ENCODE assay signal across 30 cellular contexts in the genomic region with DNA sequence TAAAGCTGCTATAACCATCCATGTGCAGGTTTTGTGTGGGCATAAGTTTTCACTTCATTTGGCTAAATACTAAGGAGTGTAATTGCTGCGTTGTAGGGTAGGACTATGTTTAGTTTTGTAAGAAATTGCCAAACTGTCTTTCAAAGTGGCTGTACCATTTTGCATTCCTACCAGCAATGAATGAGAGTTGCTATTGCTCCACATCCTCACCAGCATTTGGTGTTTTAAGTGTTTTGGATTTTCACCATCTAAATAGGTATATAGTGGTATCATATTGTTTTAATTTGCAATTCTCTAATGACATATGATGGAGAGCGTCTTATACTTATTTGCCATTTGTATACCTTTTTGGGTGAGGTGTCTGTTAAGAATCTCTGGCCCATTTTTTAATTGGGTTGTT.
"Had no signal": no experiment of that assay in that cellular context is flagged by ENCODE, and none has a peak within 500 bp of the region (broad histone marks: within the 10 kb centered on the region; RNA-seq: fewer than 3 reads in every experiment).

No MANE protein-coding gene starts in this region.

- H3K4me1 ChIP-seq: colonic mucosa, gastrocnemius medialis had no signal

- H3K27ac Mint-ChIP-seq: dendritic cell treated with granulocyte-macrophage colony-stimulating factor and Interleukin-4, amounts not matched to agents 40 ng/mL and 50 ng/mL, for 4 days; effector memory CD8-positive, alpha-beta T cell; endodermal cell; immature natural killer cell; mesothelial cell of epicardium; naive B cell had no signal

- H3K27me3 Mint-ChIP-seq: dendritic cell treated with granulocyte-macrophage colony-stimulating factor and Interleukin-4, amounts not matched to agents 40 ng/mL and 50 ng/mL, for 4 days; effector memory CD8-positive, alpha-beta T cell; naive B cell had no signal

- FAIRE-seq: endometrium, kidney had no signal

- H3K4me3 ChIP-seq: colonic mucosa, esophagus squamous epithelium, gastrocnemius medialis, hepatocyte, left lung, lower lobe of right lung, mucosa of descending colon had no signal

- ATAC-seq: effector memory CD8-positive, alpha-beta T cell; esophagus mucosa; gastrocnemius medialis; left colon; left lung; left ventricle myocardium superior; lower lobe of right lung; mucosa of descending colon had no signal

- H3K9me3 Mint-ChIP-seq: effector memory CD8-positive, alpha-beta T cell; immature natural killer cell had no signal

- H3K4me3 Mint-ChIP-seq: dendritic cell treated with granulocyte-macrophage colony-stimulating factor and Interleukin-4, amounts not matched to agents 40 ng/mL and 50 ng/mL, for 4 days; effector memory CD8-positive, alpha-beta T cell; endodermal cell; immature natural killer cell; mesothelial cell of epicardium; naive B cell had no signal

- H3K27ac ChIP-seq: colonic mucosa, epithelial cell of prostate, esophagus squamous epithelium, gastrocnemius medialis, hepatocyte, left lung, lower lobe of right lung had no signal

- DNase-seq: colonic mucosa; cortex of kidney; effector CD8-positive, alpha-beta T cell; effector memory CD8-positive, alpha-beta T cell; endodermal cell; erythroblast; esophagus squamous epithelium; foreskin fibroblast; foreskin melanocyte; gastrocnemius medialis; glutamatergic neuron; head of caudate nucleus; hypothalamus; immature natural killer cell; islet precursor cell; kidney; kidney glomerular epithelial cell; left colon; left lung; left ventricle myocardium superior; lower lobe of right lung; mesenchymal stem cell; mucosa of descending colon; naive B cell had no signal

- H3K36me3 ChIP-seq: colonic mucosa, gastrocnemius medialis, left lung, lower lobe of right lung had no signal

- H3K9me3 ChIP-seq: colonic mucosa, esophagus squamous epithelium, gastrocnemius medialis, lower lobe of right lung, mucosa of descending colon had no signal

- H3K4me2 ChIP-seq: hepatocyte had no signal

- H3K27me3 ChIP-seq: colonic mucosa, esophagus squamous epithelium, gastrocnemius medialis, hepatocyte, left lung had no signal

- H2AFZ ChIP-seq: hepatocyte had no signal
